8 cellular contexts compared by ENCODE assay signal in the genomic region with DNA sequence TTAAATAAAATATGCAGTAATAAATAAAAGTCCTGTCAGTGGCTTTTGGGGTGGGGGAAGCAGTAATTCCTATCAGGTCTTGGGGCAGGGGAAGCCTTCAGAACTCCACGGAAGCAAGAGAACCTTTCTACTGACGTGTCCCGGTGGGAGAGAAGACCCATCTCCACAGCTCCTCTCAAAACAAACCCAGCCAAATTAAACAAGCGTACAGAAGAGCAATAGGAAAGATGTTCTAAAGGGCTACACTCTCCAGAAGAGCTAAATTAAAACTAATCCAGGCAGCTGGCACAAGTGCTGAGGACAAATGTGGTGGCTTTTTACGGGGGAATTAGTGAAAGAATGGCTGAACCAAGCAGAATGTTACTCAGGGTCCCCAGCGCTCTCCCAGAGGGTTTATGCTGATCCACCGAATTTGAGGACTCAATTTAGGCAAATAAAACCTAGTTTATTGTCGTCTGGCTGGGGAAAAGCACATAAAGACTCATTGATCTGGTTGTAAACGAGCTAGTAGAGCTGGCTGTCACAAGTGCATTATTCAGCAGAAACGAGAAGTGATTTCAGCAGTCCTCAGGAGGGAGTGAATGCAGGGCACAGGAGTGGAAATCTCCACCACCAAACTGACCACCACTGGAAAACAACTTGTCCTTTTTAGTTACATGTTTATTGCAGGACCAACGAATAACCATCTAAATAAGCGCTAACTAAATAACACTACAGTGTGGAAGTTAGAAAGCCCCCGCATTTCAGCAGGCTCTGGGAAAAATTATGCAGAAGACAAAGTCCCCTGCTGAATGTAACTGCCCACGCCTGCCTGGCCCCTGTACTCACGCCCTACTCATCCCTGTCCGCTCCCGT. TPM values are rescaled to one million over a fixed set of nuclear protein-coding genes. Genes with fewer than 3 reads are reported as not detected.
DNase-seq lines count a peak whose midpoint lies in the region; ATAC-seq lines count a peak whose summit lies in the region.

No MANE protein-coding gene starts in this region.

- H3K27ac ChIP-seq in right cardiac atrium (ENCODE audit: low read length) (no peak overlapping the region), subcutaneous abdominal adipose tissue (ENCODE audit: low read depth, low read length) (no peak overlapping the region)

- ATAC-seq in right cardiac atrium, result peak; percentile 46 to 69
- ATAC-seq in HG03097 (IDR thresholded peaks at IDR 0.05; ENCODE audit: low FRiP score, unreplicated experiment), result no peak
- no peak for ATAC-seq in GM18511 (IDR thresholded peaks at IDR 0.05; ENCODE audit: unreplicated experiment)

- DNase-seq in NCI-H748 (lab: John Stamatoyannopoulos, UW; ENCODE audit: unreplicated experiment) (peak; percentile 46), NCI-H748 treated with DMSO at 0.1 percent for 48 hours (lab: John Stamatoyannopoulos, UW) (no peak), SK-N-DZ (ENCODE audit: low spot score) (peak; percentile 50), right cardiac atrium (no peak), LoVo (ENCODE audit: low spot score) (no peak)

- H3K27me3 ChIP-seq in right cardiac atrium (ENCODE audit: control insufficient read depth, insufficient read depth) (no peaks in the 10 kb centered on the region), subcutaneous abdominal adipose tissue (ENCODE audit: control insufficient read depth in 5 of 5, insufficient read depth in 4 of 5, low read length in 5 of 5) (peaks cover 0 to 12% (median 2%) of the 10 kb centered on the region in 5 donors)

- H3K36me3 ChIP-seq in subcutaneous abdominal adipose tissue (ENCODE audit: control insufficient read depth in 5 of 5, insufficient read depth in 5 of 5, low read length in 5 of 5), result no peaks in the 10 kb centered on the region

- H3K4me1 ChIP-seq in right cardiac atrium (ENCODE audit: control insufficient read depth, insufficient read depth, low read length), result no peaks in the 10 kb centered on the region
- peaks cover 0 to 12% (median 11%) of the 10 kb centered on the region in 5 donors for H3K4me1 ChIP-seq in subcutaneous abdominal adipose tissue (ENCODE audit: control insufficient read depth in 5 of 5, insufficient read depth in 5 of 5, low read length in 5 of 5)

- H3K9me3 ChIP-seq in right cardiac atrium (ENCODE audit: control insufficient read depth, low read length), result no peaks in the 10 kb centered on the region
- no peaks in the 10 kb centered on the region for H3K9me3 ChIP-seq in subcutaneous abdominal adipose tissue (ENCODE audit: control insufficient read depth in 5 of 5, low read length in 5 of 5)

- intact Hi-C loops in right cardiac atrium (cut with DNase I), result no loop called here

- peak overlapping the region in 2 of 5 donors; percentile 5 to 11 for H3K9ac ChIP-seq in subcutaneous abdominal adipose tissue (ENCODE audit: low read length in 5 of 5)

- H3K4me3 ChIP-seq in right cardiac atrium (ENCODE audit: low read length) (peak overlapping the region; percentile 21), subcutaneous abdominal adipose tissue (ENCODE audit: low read depth in 1 of 5, low read length in 5 of 5) (peak overlapping the region in 4 of 5 donors; percentile 1 to 52 (median 26))

- WGBS in right cardiac atrium, result 29% methylated on average over 17 of the region's 17 CpGs

RNA-seq across cellular contexts. Expression of a gene that starts 13.5 kb away (rescaled TPM):
- polyA plus RNA-seq in SK-N-DZ (2014; cell fraction: cytosol; rRNA removed), result not detected in 2 replicates
- not detected in 2 replicates for polyA plus RNA-seq in SK-N-DZ (2014; cell fraction: nucleus; rRNA removed)
- not detected for total RNA-seq in right cardiac atrium
- not detected for polyA plus RNA-seq in right cardiac atrium

Comparison
In these comparisons a context has a peak if more than half of its experiments do, and no peak if none do; other contexts are left out.
1. DNase-seq: peak in NCI-H748 (single experiment) and SK-N-DZ (single experiment); none in NCI-H748 treated with DMSO at 0.1 percent for 48 hours (single experiment), right cardiac atrium (0 of 3) and LoVo (single experiment).
2. ATAC-seq: peak in right cardiac atrium (2 of 2); none in HG03097 (single experiment) and GM18511 (single experiment).